11 cellular contexts compared by ENCODE assay signal in genomic region chrX:50920132-50920531, GRCh38. TPM values are rescaled to one million over a fixed set of nuclear protein-coding genes. Genes with fewer than 3 reads are reported as not detected.
DNase-seq lines count a peak whose midpoint lies in the region; ATAC-seq and TF ChIP-seq lines count a peak whose summit lies in the region.
"Had no signal": no experiment of that assay in that cellular context is flagged by ENCODE, and none has a peak within 500 bp of the region (broad histone marks: within the 10 kb centered on the region; RNA-seq: fewer than 3 reads in every experiment).

No MANE protein-coding gene starts in this region.

- H3K27ac ChIP-seq in Karpas-422 (ENCODE audit: low read length) (no peak overlapping the region), colonic mucosa (no peak overlapping the region), left lung (no peak overlapping the region)

- H3K4me3 ChIP-seq in AG10803 (ENCODE audit: low read length): no peak overlapping the region
- H3K4me3 ChIP-seq in Karpas-422 (ENCODE audit: low read length): no peak overlapping the region
- no peak overlapping the region for H3K4me3 ChIP-seq in colonic mucosa
- no peak overlapping the region for H3K4me3 ChIP-seq in left lung

- TF ChIP-seq CTCF in AG10803 (conservative IDR thresholded peaks at IDR 0.05; ENCODE audit: low read length) (peak; percentile 48), colonic mucosa (IDR thresholded peaks at IDR 0.05) (peak; percentile 30), left lung (IDR thresholded peaks at IDR 0.05) (peak in 1 of 2 donors; percentile 31), glutamatergic neuron (IDR thresholded peaks at IDR 0.05; ENCODE audit: partially characterized antibody, unreplicated experiment) (no peak)

- H3K9me3 ChIP-seq in Karpas-422 (ENCODE audit: low read length) (no peaks in the 10 kb centered on the region), colonic mucosa (no peaks in the 10 kb centered on the region), left lung (no peaks in the 10 kb centered on the region)

- H4K20me1 ChIP-seq in Karpas-422 (ENCODE audit: insufficient read depth, low read depth, low read length): no peaks in the 10 kb centered on the region

- H2AFZ ChIP-seq in Karpas-422 (ENCODE audit: low read length): no peak overlapping the region

- H3K27me3 Mint-ChIP-seq in glutamatergic neuron (ENCODE audit: unreplicated experiment): peaks cover 1% of the 10 kb centered on the region
- H3K27me3 Mint-ChIP-seq: stimulated activated naive CD8-positive, alpha-beta T cell treated with anti-CD3 and anti-CD28 coated beads, Interleukin-15, amount 100 ng/mL, for 72 hours had no signal

- no peaks in the 10 kb centered on the region for H3K36me3 Mint-ChIP-seq in glutamatergic neuron (ENCODE audit: unreplicated experiment)

- no peaks in the 10 kb centered on the region for H3K4me1 Mint-ChIP-seq in glutamatergic neuron (ENCODE audit: low read depth, unreplicated experiment)
- H3K4me1 Mint-ChIP-seq: stimulated activated naive CD8-positive, alpha-beta T cell treated with anti-CD3 and anti-CD28 coated beads, Interleukin-15, amount 100 ng/mL, for 72 hours had no signal

- H3K79me2 ChIP-seq in Karpas-422 (ENCODE audit: low read length): no peaks in the 10 kb centered on the region

- no peaks in the 10 kb centered on the region for H3K9me3 Mint-ChIP-seq in glutamatergic neuron (ENCODE audit: unreplicated experiment)
- H3K9me3 Mint-ChIP-seq: stimulated activated naive CD8-positive, alpha-beta T cell treated with anti-CD3 and anti-CD28 coated beads, Interleukin-15, amount 100 ng/mL, for 72 hours had no signal

- no peaks in the 10 kb centered on the region for H3K36me3 ChIP-seq in Karpas-422 (ENCODE audit: insufficient read depth, low read length)
- no peaks in the 10 kb centered on the region for H3K36me3 ChIP-seq in colonic mucosa
- no peaks in the 10 kb centered on the region for H3K36me3 ChIP-seq in left lung

- H3K9ac ChIP-seq in Karpas-422 (ENCODE audit: low read length) (no peak overlapping the region), colonic mucosa (ENCODE audit: low read depth in 2 of 2, low read length in 2 of 2) (no peak overlapping the region)

- H3K27me3 ChIP-seq in Karpas-422 (ENCODE audit: low read length) (no peaks in the 10 kb centered on the region), colonic mucosa (no peaks in the 10 kb centered on the region), left lung (no peaks in the 10 kb centered on the region)

- H3K4me2 ChIP-seq in Karpas-422 (ENCODE audit: low read depth, low read length, poor library complexity, severe bottlenecking): peak overlapping the region; percentile 6

- peaks cover 13% of the 10 kb centered on the region for H3K4me1 ChIP-seq in Karpas-422 (ENCODE audit: low read length)
- H3K4me1 ChIP-seq in colonic mucosa: no peaks in the 10 kb centered on the region
- H3K4me1 ChIP-seq in left lung: no peaks in the 10 kb centered on the region

- no peaks in the 10 kb centered on the region for H3K9me2 ChIP-seq in Karpas-422 (replicated peaks; ENCODE audit: insufficient read depth, low read length)

- no peak overlapping the region for H3K27ac Mint-ChIP-seq in glutamatergic neuron (ENCODE audit: unreplicated experiment)
- H3K27ac Mint-ChIP-seq: stimulated activated naive CD8-positive, alpha-beta T cell treated with anti-CD3 and anti-CD28 coated beads, Interleukin-15, amount 100 ng/mL, for 72 hours had no signal

- ATAC-seq in left lung: no peak
- ATAC-seq: stimulated activated naive CD8-positive, alpha-beta T cell treated with anti-CD3 and anti-CD28 coated beads, Interleukin-15, amount 100 ng/mL, for 72 hours had no signal

- intact Hi-C loops in colonic mucosa (cut with DNase I): no loop called here
- intact Hi-C loops in left lung (cut with DNase I): no loop called here

- no peak overlapping the region for H3K4me3 Mint-ChIP-seq in glutamatergic neuron (ENCODE audit: unreplicated experiment)
- H3K4me3 Mint-ChIP-seq: stimulated activated naive CD8-positive, alpha-beta T cell treated with anti-CD3 and anti-CD28 coated beads, Interleukin-15, amount 100 ng/mL, for 72 hours had no signal

- DNase-seq in AG10803 (ENCODE audit: low read depth): peak; percentile 11
- peak; percentile 64 for DNase-seq in Karpas-422
- no peak for DNase-seq in colonic mucosa
- peak; percentile 48 to 57 for DNase-seq in lung microvascular endothelial cell (ENCODE audit: low read depth in 2 of 2)
- DNase-seq in left lung: no peak
- DNase-seq in stimulated activated CD4-positive, alpha-beta T cell treated with anti-CD3 and anti-CD28 coated beads, Interleukin-12 subunit alpha, Interleukin-12 subunit beta, amount 100 ng/mL, for 4 hours: no peak
- DNase-seq in nucleus accumbens (lab: John Stamatoyannopoulos, UW): no peak
- no peak for DNase-seq in glutamatergic neuron
- DNase-seq: activated naive CD4-positive, alpha-beta T cell treated with anti-CD3 and anti-CD28 coated beads, Interleukin-2, amount 50 U/mL, for 16 hours; NCI-H1436 treated with DMSO at 0.1 percent for 48 hours; stimulated activated naive CD8-positive, alpha-beta T cell treated with anti-CD3 and anti-CD28 coated beads, Interleukin-15, amount 100 ng/mL, for 72 hours had no signal

RNA-seq across cellular contexts. Expression of gene BMP15, which starts 9.6 kb away (rescaled TPM):
- total RNA-seq in Karpas-422 (2014; rRNA removed; shearing (Covaris generic); ENCODE audit: low replicate concordance): not detected in 2 replicates
- total RNA-seq in colonic mucosa: not detected
- total RNA-seq in lung microvascular endothelial cell: not detected in 2 replicates
- total RNA-seq in left lung: not detected
- not detected for total RNA-seq in glutamatergic neuron (ENCODE audit: unreplicated experiment)

Comparison
In these comparisons a context has a peak if more than half of its experiments do, and no peak if none do; other contexts are left out.
1. DNase-seq: peak in AG10803 (single experiment), Karpas-422 (single experiment) and lung microvascular endothelial cell (2 of 2); none in colonic mucosa (single experiment), left lung (0 of 2), stimulated activated CD4-positive, alpha-beta T cell treated with anti-CD3 and anti-CD28 coated beads, Interleukin-12 subunit alpha, Interleukin-12 subunit beta, amount 100 ng/mL, for 4 hours (single experiment), nucleus accumbens (0 of 56) and glutamatergic neuron (single experiment).